Comparison of ENCODE assay signal across 23 cellular contexts in the genomic region with DNA sequence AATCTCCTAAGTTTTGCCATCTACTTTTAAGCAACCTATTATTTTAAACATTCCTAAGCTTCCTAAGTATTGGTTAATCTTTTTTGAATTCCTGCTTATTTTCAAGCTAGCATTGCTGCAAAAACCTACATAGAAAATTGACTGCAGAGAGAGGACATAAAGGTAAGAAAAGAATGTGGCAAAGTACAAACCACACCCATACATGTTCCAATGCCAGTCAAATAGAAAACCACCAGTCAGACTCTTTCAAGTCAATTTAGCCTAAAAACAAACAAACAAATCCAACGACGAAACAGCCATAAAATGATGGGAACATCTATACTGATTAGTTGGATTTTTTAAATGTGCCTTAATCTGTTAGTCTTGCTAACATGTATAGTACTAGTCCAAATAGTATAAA.
"Had no signal": no experiment of that assay in that cellular context is flagged by ENCODE, and none has a peak within 500 bp of the region (broad histone marks: within the 10 kb centered on the region; RNA-seq: fewer than 3 reads in every experiment).

No MANE protein-coding gene starts in this region.

- H3K4me1 ChIP-seq: foreskin keratinocyte, gastroesophageal sphincter, left lung, lower lobe of right lung had no signal

- H2AFZ ChIP-seq: hepatocyte had no signal

- ATAC-seq: foreskin keratinocyte; gastroesophageal sphincter; heart left ventricle; left lung; left ventricle myocardium superior; lower lobe of right lung; naive thymus-derived CD4-positive, alpha-beta T cell had no signal

- H3K4me3 ChIP-seq: coronary artery, dorsolateral prefrontal cortex, esophagus muscularis mucosa, gastroesophageal sphincter, heart left ventricle, hepatocyte, left lung, lower lobe of right lung had no signal

- H3K4me2 ChIP-seq: hepatocyte had no signal

- FAIRE-seq: colon, endothelial cell of umbilical vein, frontal cortex, kidney had no signal

- H3K9me3 ChIP-seq: esophagus muscularis mucosa, gastroesophageal sphincter, heart left ventricle, lower lobe of right lung had no signal

- H3K36me3 ChIP-seq: esophagus muscularis mucosa, gastroesophageal sphincter, heart left ventricle, left lung, lower lobe of right lung had no signal

- H3K79me2 ChIP-seq: hepatocyte had no signal

- DNase-seq: dermis blood vessel endothelial cell; dorsolateral prefrontal cortex; effector CD4-positive, alpha-beta T cell; effector memory CD4-positive, alpha-beta T cell; foreskin keratinocyte; heart left ventricle; hypothalamus; immature natural killer cell; islet precursor cell; kidney; kidney glomerular epithelial cell; left lung; left ventricle myocardium superior; lower lobe of right lung; mesenchymal stem cell; naive thymus-derived CD4-positive, alpha-beta T cell had no signal

- H3K27me3 ChIP-seq: dorsolateral prefrontal cortex, esophagus muscularis mucosa, foreskin keratinocyte, gastroesophageal sphincter, heart left ventricle, hepatocyte, left lung had no signal

- H3K27ac ChIP-seq: coronary artery, dorsolateral prefrontal cortex, esophagus muscularis mucosa, foreskin keratinocyte, gastroesophageal sphincter, heart left ventricle, hepatocyte, left lung, lower lobe of right lung had no signal
